In genomic region chr11:76695767-76696166, GRCh38 we compare ENCODE assay signal across 19 cellular contexts. TPM values are rescaled to one million over a fixed set of nuclear protein-coding genes. Genes with fewer than 3 reads are reported as not detected.
"Had no signal": no experiment of that assay in that cellular context is flagged by ENCODE, and none has a peak within 500 bp of the region (broad histone marks: within the 10 kb centered on the region; RNA-seq: fewer than 3 reads in every experiment).

No MANE protein-coding gene starts in this region.

- H3K4me3 ChIP-seq: neural progenitor cell, right lobe of liver had no signal

- H3K4me3 Mint-ChIP-seq: activated naive CD8-positive, alpha-beta T cell treated with anti-CD3 and anti-CD28 coated beads, Interleukin-2, amount 10 ng/mL, durations not matched to agents 7 days and 5 days; activated T-helper 1 cell treated with anti-CD3 and anti-CD28 coated beads, Interleukin-12 subunit alpha, Interleukin-12 subunit beta, Interleukin-2, Interleukin-4 antibody, amounts not matched to agents 30 ng/mL and 10 ng/mL and 1 ng/mL, durations not matched to agents 14 hours and 24 hours and 36 hours; brain; endodermal cell; naive thymus-derived CD4-positive, alpha-beta T cell; neural progenitor cell; T-helper 17 cell had no signal

- FAIRE-seq: colon, small intestine had no signal

- H2AFZ ChIP-seq: neural progenitor cell had no signal

- H3K4me1 Mint-ChIP-seq: endodermal cell had no signal

- H3K4me1 ChIP-seq: right lobe of liver had no signal

- H3K9me3 ChIP-seq: right lobe of liver had no signal

- H3K27ac ChIP-seq: epithelial cell of prostate, neural progenitor cell, right lobe of liver, VCaP had no signal

- H3K27me3 ChIP-seq: neural progenitor cell, right lobe of liver had no signal

- H3K9me3 Mint-ChIP-seq: activated naive CD8-positive, alpha-beta T cell treated with anti-CD3 and anti-CD28 coated beads, Interleukin-2, amount 10 ng/mL, durations not matched to agents 7 days and 5 days; activated T-helper 1 cell treated with anti-CD3 and anti-CD28 coated beads, Interleukin-12 subunit alpha, Interleukin-12 subunit beta, Interleukin-2, Interleukin-4 antibody, amounts not matched to agents 30 ng/mL and 10 ng/mL and 1 ng/mL, durations not matched to agents 14 hours and 24 hours and 36 hours; endodermal cell; naive thymus-derived CD4-positive, alpha-beta T cell; neural progenitor cell had no signal

- H3K36me3 ChIP-seq: neural progenitor cell, right lobe of liver had no signal

- H3K36me3 Mint-ChIP-seq: activated naive CD8-positive, alpha-beta T cell treated with anti-CD3 and anti-CD28 coated beads, Interleukin-2, amount 10 ng/mL, durations not matched to agents 7 days and 5 days; brain; naive thymus-derived CD4-positive, alpha-beta T cell; neural progenitor cell had no signal

- H3K9ac ChIP-seq: neural progenitor cell had no signal

- DNase-seq: activated CD4-positive, alpha-beta T cell treated with anti-CD3 and anti-CD28 coated beads, Interleukin-2, amount 50 U/mL, for 1 hour; activated CD4-positive, CD25-positive, alpha-beta regulatory T cell treated with anti-CD3 and anti-CD28 coated beads, Interleukin-2, amount 50 U/mL, for 72 hours; activated gamma-delta T cell treated with Interleukin-2 at 50 U/mL for 16 hours; activated naive CD8-positive, alpha-beta T cell treated with anti-CD3 and anti-CD28 coated beads, Interleukin-2, amount 10 ng/mL, durations not matched to agents 7 days and 5 days; caudate nucleus; endodermal cell; mesenchymal stem cell; naive thymus-derived CD4-positive, alpha-beta T cell; right lobe of liver; small intestine; stimulated activated CD4-positive, alpha-beta T cell treated with anti-CD3 and anti-CD28 coated beads, Interleukin-15, amount 100 ng/mL, for 24 hours; stimulated activated CD4-positive, alpha-beta T cell treated with anti-CD3 and anti-CD28 coated beads, Interleukin-2, amount 100 ng/mL, for 48 hours; T-helper 17 cell had no signal

- ATAC-seq: naive thymus-derived CD4-positive, alpha-beta T cell; right lobe of liver; T-helper 17 cell had no signal

- H3K4me2 ChIP-seq: neural progenitor cell had no signal

- H3K27ac Mint-ChIP-seq: activated naive CD8-positive, alpha-beta T cell treated with anti-CD3 and anti-CD28 coated beads, Interleukin-2, amount 10 ng/mL, durations not matched to agents 7 days and 5 days; activated T-helper 1 cell treated with anti-CD3 and anti-CD28 coated beads, Interleukin-12 subunit alpha, Interleukin-12 subunit beta, Interleukin-2, Interleukin-4 antibody, amounts not matched to agents 30 ng/mL and 10 ng/mL and 1 ng/mL, durations not matched to agents 14 hours and 24 hours and 36 hours; brain; endodermal cell; naive thymus-derived CD4-positive, alpha-beta T cell; neural progenitor cell; T-helper 17 cell had no signal

RNA-seq across cellular contexts. Expression of gene LRRC32, which starts 25.2 kb away (rescaled TPM):
- polyA plus RNA-seq: naive thymus-derived CD4-positive, alpha-beta T cell had no signal
